1 cellular context compared by ENCODE assay signal in the genomic region with DNA sequence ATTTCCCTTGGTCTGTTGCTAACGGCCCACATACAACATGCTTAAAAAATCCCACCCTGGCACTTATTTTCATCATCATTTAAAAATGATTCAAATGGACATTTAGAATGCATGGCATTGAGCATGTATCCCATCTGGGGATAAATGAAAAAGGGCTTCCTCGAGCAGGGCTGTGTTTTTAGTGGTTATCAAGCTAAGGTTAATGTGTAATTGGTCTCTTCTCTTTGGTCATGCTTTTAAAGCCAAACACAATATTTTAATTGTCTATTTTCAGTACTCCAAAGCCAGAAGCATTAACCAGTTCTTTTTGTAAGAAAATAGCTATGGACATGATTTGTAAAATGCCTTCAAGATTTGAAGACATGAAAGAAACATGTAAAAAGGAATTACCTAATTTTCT.
TF ChIP-seq lines count a peak whose summit lies in the region.

No MANE protein-coding gene starts in this region.

TF ChIP-seq in SK-N-SH, 30 proteins besides CTCF, POLR2A, EP300 and RAD21 (continued from another document):
- TF ChIP-seq, protein P1, sequence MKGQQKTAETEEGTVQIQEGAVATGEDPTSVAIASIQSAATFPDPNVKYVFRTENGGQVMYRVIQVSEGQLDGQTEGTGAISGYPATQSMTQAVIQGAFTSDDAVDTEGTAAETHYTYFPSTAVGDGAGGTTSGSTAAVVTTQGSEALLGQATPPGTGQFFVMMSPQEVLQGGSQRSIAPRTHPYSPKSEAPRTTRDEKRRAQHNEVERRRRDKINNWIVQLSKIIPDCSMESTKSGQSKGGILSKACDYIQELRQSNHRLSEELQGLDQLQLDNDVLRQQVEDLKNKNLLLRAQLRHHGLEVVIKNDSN (IDR thresholded peaks at IDR 0.05; ENCODE audit: borderline replicate concordance, low read depth), result no peak
- TF ChIP-seq RFX5 (IDR thresholded peaks at IDR 0.05; ENCODE audit: low read length) (no peak), EZH2phosphoT487 (IDR thresholded peaks at IDR 0.05; ENCODE audit: borderline replicate concordance, low read depth) (no peak), NRF1 (IDR thresholded peaks at IDR 0.05; ENCODE audit: low read depth, low read length) (no peak), SIN3A (IDR thresholded peaks at IDR 0.05; ENCODE audit: borderline replicate concordance, low read depth, low read length) (no peak), GABPA (IDR thresholded peaks at IDR 0.05; ENCODE audit: low read depth) (no peak), FOXJ3 (CRISPR knock-in tag; IDR thresholded peaks at IDR 0.05) (no peak), SMC3 (IDR thresholded peaks at IDR 0.05; ENCODE audit: low read depth, low read length) (no peak), CHD2 (IDR thresholded peaks at IDR 0.05; ENCODE audit: low read length, partially characterized antibody) (no peak), FOXM1 (IDR thresholded peaks at IDR 0.05; ENCODE audit: low read depth) (no peak), MEF2A (IDR thresholded peaks at IDR 0.05; ENCODE audit: borderline replicate concordance, low read depth) (no peak)
- TF ChIP-seq, protein P2, sequence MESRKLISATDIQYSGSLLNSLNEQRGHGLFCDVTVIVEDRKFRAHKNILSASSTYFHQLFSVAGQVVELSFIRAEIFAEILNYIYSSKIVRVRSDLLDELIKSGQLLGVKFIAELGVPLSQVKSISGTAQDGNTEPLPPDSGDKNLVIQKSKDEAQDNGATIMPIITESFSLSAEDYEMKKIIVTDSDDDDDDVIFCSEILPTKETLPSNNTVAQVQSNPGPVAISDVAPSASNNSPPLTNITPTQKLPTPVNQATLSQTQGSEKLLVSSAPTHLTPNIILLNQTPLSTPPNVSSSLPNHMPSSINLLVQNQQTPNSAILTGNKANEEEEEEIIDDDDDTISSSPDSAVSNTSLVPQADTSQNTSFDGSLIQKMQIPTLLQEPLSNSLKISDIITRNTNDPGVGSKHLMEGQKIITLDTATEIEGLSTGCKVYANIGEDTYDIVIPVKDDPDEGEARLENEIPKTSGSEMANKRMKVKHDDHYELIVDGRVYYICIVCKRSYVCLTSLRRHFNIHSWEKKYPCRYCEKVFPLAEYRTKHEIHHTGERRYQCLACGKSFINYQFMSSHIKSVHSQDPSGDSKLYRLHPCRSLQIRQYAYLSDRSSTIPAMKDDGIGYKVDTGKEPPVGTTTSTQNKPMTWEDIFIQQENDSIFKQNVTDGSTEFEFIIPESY (IDR thresholded peaks at IDR 0.05; ENCODE audit: borderline replicate concordance, low read depth), result no peak
- TF ChIP-seq, protein P3, sequence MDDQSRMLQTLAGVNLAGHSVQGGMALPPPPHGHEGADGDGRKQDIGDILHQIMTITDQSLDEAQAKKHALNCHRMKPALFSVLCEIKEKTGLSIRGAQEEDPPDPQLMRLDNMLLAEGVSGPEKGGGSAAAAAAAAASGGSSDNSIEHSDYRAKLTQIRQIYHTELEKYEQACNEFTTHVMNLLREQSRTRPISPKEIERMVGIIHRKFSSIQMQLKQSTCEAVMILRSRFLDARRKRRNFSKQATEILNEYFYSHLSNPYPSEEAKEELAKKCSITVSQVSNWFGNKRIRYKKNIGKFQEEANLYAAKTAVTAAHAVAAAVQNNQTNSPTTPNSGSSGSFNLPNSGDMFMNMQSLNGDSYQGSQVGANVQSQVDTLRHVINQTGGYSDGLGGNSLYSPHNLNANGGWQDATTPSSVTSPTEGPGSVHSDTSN (IDR thresholded peaks at IDR 0.05), result no peak
